29 cellular contexts compared by ENCODE assay signal in the genomic region with DNA sequence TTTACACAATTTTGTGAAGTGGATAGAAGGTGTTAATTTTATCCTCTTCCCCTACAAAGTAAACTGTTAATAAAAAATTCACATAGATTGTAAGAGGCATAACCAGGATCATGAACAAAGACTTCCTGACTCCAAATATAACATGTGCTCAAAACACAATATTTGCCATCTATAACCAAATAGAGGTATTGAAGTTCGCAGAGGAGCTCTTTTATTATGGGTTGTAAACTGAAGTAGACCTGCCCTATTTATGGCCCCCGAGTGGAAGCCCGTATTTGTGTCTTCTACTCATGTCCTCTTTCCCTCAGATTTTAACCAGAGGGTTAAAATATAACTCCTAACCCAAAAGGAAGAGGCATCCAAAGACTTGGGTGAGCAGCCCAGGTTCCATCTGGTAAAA.
DNase-seq lines count a peak whose midpoint lies in the region; ATAC-seq and TF ChIP-seq lines count a peak whose summit lies in the region.
"Had no signal": no experiment of that assay in that cellular context is flagged by ENCODE, and none has a peak within 500 bp of the region (broad histone marks: within the 10 kb centered on the region; RNA-seq: fewer than 3 reads in every experiment).

No MANE protein-coding gene starts in this region.

- TF ChIP-seq CTCF in mucosa of descending colon (IDR thresholded peaks at IDR 0.05): no peak
- TF ChIP-seq CTCF in prostate gland (IDR thresholded peaks at IDR 0.05): no peak

- H3K9me3 ChIP-seq in mucosa of descending colon: no peaks in the 10 kb centered on the region
- H3K9me3 ChIP-seq in prostate gland: no peaks in the 10 kb centered on the region
- H3K9me3 ChIP-seq: A549; BE2C; BLaER1; BLaER1 treated with 17β-estradiol and CSF1 and Interleukin-3, amounts not matched to agents 10 nM and 100 nM; Caco-2 had no signal

- ATAC-seq in left colon (peak; percentile 82), mucosa of descending colon (peak; percentile 58)
- ATAC-seq: A549; CD8-positive, alpha-beta T cell had no signal

- no peaks in the 10 kb centered on the region for H3K27me3 ChIP-seq in prostate gland (replicated peaks; ENCODE audit: insufficient read depth)
- H3K27me3 ChIP-seq: BE2C; BLaER1; BLaER1 treated with 17β-estradiol and CSF1 and Interleukin-3, amounts not matched to agents 10 nM and 100 nM had no signal

- no peak overlapping the region for H3K27ac ChIP-seq in prostate gland
- H3K27ac ChIP-seq: 22Rv1; A549; BLaER1; BLaER1 treated with 17β-estradiol and CSF1 and Interleukin-3, amounts not matched to agents 10 nM and 100 nM; C4-2B had no signal

- H3K4me1 ChIP-seq in mucosa of descending colon (ENCODE audit: low read depth) (peaks cover 3% of the 10 kb centered on the region), prostate gland (replicated peaks) (no peaks in the 10 kb centered on the region)
- H3K4me1 ChIP-seq: A549, BE2C, Caco-2 had no signal

- TF ChIP-seq POLR2A in prostate gland (IDR thresholded peaks at IDR 0.05): no peak

- 56% methylated on average over 3 of the region's 3 CpGs for WGBS in prostate gland

- DNase-seq in left colon (peak in 1 of 2 donors; percentile 4), mucosa of descending colon (no peak), prostate gland (ENCODE audit: low spot score) (no peak), anterior cingulate cortex (lab: John Stamatoyannopoulos, UW) (no peak)
- DNase-seq: 8988T; ACHN; AML-193; BE2C; C1 segment of cervical spinal cord; Caco-2; Calu3; CD4-positive, alpha-beta memory T cell; CD4-positive, alpha-beta T cell; CD4-positive, CD25-positive, alpha-beta regulatory T cell; CD8-positive, alpha-beta memory T cell; CD8-positive, alpha-beta T cell; COR-L47; DMS 273 treated with DMSO at 0.1 percent for 48 hours; DMS153; DMS53; DMS79; DMS79 treated with DMSO at 0.1 percent for 48 hours; DND-41; EL had no signal

- intact Hi-C loops in left colon (cut with DNase I, micrococcal nuclease): no loop called here
- intact Hi-C loops in mucosa of descending colon (cut with DNase I, micrococcal nuclease): no loop called here
- intact Hi-C loops in prostate gland (cut with DNase I): no loop called here

- no peak overlapping the region for H3K4me3 ChIP-seq in mucosa of descending colon
- H3K4me3 ChIP-seq in prostate gland: no peak overlapping the region
- H3K4me3 ChIP-seq: A549; BLaER1; BLaER1 treated with 17β-estradiol and CSF1 and Interleukin-3, amounts not matched to agents 10 nM and 100 nM had no signal

- H3K36me3 ChIP-seq in mucosa of descending colon (ENCODE audit: low read depth): no peaks in the 10 kb centered on the region
- no peaks in the 10 kb centered on the region for H3K36me3 ChIP-seq in prostate gland
- H3K36me3 ChIP-seq: BE2C; BLaER1; BLaER1 treated with 17β-estradiol and CSF1 and Interleukin-3, amounts not matched to agents 10 nM and 100 nM had no signal
